ENCODE assay signal across 1 cellular context in genomic region chr5:124806026-124806856, GRCh38.
TF ChIP-seq lines count a peak whose summit lies in the region.

No MANE protein-coding gene starts in this region.

TF ChIP-seq in K562, 482 proteins besides CTCF, POLR2A, EP300 and RAD21 (continued from another document):
- TF ChIP-seq TAF1 (IDR thresholded peaks at IDR 0.05; ENCODE audit: control insufficient read depth, extremely low read depth, insufficient read depth, low read length, severe bottlenecking) = no peak
- no peak for TF ChIP-seq ZNF592 (IDR thresholded peaks at IDR 0.05)
- TF ChIP-seq ZMIZ1 (IDR thresholded peaks at IDR 0.05; ENCODE audit: low read depth in 2 of 2, low read length in 2 of 2) = no peak
- peak; percentile 95 for TF ChIP-seq NFIC (IDR thresholded peaks at IDR 0.05)
- peak; percentile 32; the same call in 1 of the 2 replicates for TF ChIP-seq DPF2 (IDR thresholded peaks at IDR 0.05)
- no peak for TF ChIP-seq PHF8 (IDR thresholded peaks at IDR 0.05; ENCODE audit: borderline replicate concordance, low read length)
- TF ChIP-seq ZNF354B (CRISPR knock-in tag; IDR thresholded peaks at IDR 0.05) = no peak
- TF ChIP-seq ARID1B (IDR thresholded peaks at IDR 0.05) = peak; percentile 15; the same call in 1 of the 2 replicates
- 0 out of 2 replicates have a peak, but pooled peaks have one; percentile 5 for TF ChIP-seq RFX1 (IDR thresholded peaks at IDR 0.05)
- peak; percentile 73 for TF ChIP-seq ESRRA (IDR thresholded peaks at IDR 0.05; ENCODE audit: borderline replicate concordance, low read depth)
TF ChIP-seq in K562: peak in this region for 5.
